Comparison of ENCODE assay signal across 20 cellular contexts in genomic region chr10:97078280-97079156, GRCh38.
"Had no signal": no experiment of that assay in that cellular context is flagged by ENCODE, and none has a peak within 500 bp of the region (broad histone marks: within the 10 kb centered on the region; RNA-seq: fewer than 3 reads in every experiment).

No MANE protein-coding gene starts in this region.

- H3K9me3 ChIP-seq: esophagus muscularis mucosa, gastrocnemius medialis, left ventricle myocardium inferior, lower lobe of right lung, sigmoid colon, thoracic aorta, transverse colon had no signal

- FAIRE-seq: keratinocyte had no signal

- H3K4me1 ChIP-seq: gastrocnemius medialis, left ventricle myocardium inferior, lower lobe of right lung, sigmoid colon, transverse colon had no signal

- H3K4me3 Mint-ChIP-seq: immature natural killer cell; memory B cell; mesothelial cell of epicardium; natural killer cell treated with Interleukin-12 subunit alpha and Interleukin-12 subunit beta and Interleukin-15 and Interleukin-18, amount 100 ng/mL, for 72 hours; stimulated activated naive B cell treated with anti-CD40 and anti-IgM and Interleukin-4, amounts not matched to agents 10 μg/mL and 1 μg/mL and 100 μg/mL, for 72 hours; stimulated activated naive CD8-positive, alpha-beta T cell treated with anti-CD3 and anti-CD28 coated beads, Interleukin-15, amount 100 ng/mL, for 72 hours had no signal

- H3K27me3 ChIP-seq: gastrocnemius medialis had no signal

- H3K27ac ChIP-seq: epithelial cell of prostate, esophagus muscularis mucosa, gastrocnemius medialis, left ventricle myocardium inferior, lower lobe of right lung, sigmoid colon, skin epidermis, thoracic aorta, transverse colon had no signal

- H3K9me3 Mint-ChIP-seq: immature natural killer cell; memory B cell; mesothelial cell of epicardium; natural killer cell treated with Interleukin-12 subunit alpha and Interleukin-12 subunit beta and Interleukin-15 and Interleukin-18, amount 100 ng/mL, for 72 hours; stimulated activated naive B cell treated with anti-CD40 and anti-IgM and Interleukin-4, amounts not matched to agents 10 μg/mL and 1 μg/mL and 100 μg/mL, for 72 hours; stimulated activated naive CD8-positive, alpha-beta T cell treated with anti-CD3 and anti-CD28 coated beads, Interleukin-15, amount 100 ng/mL, for 72 hours had no signal

- DNase-seq: effector memory CD4-positive, alpha-beta T cell; gastrocnemius medialis; glutamatergic neuron; immature natural killer cell; left ventricle myocardium inferior; lower lobe of right lung; sigmoid colon; stimulated activated CD4-positive, alpha-beta T cell treated with anti-CD3 and anti-CD28 coated beads, Interleukin-2, amount 100 ng/mL, for 24 hours; stimulated activated CD4-positive, alpha-beta T cell treated with anti-CD3 and anti-CD28 coated beads, Interleukin-4, amount 100 ng/mL, for 4 hours; stimulated activated naive B cell treated with anti-CD40 and anti-IgM and Interleukin-4, amounts not matched to agents 10 μg/mL and 1 μg/mL and 100 μg/mL, for 72 hours; stimulated activated naive CD8-positive, alpha-beta T cell treated with anti-CD3 and anti-CD28 coated beads, Interleukin-15, amount 100 ng/mL, for 72 hours; transverse colon had no signal

- H3K27ac Mint-ChIP-seq: immature natural killer cell; memory B cell; mesothelial cell of epicardium; natural killer cell treated with Interleukin-12 subunit alpha and Interleukin-12 subunit beta and Interleukin-15 and Interleukin-18, amount 100 ng/mL, for 72 hours; stimulated activated naive B cell treated with anti-CD40 and anti-IgM and Interleukin-4, amounts not matched to agents 10 μg/mL and 1 μg/mL and 100 μg/mL, for 72 hours; stimulated activated naive CD8-positive, alpha-beta T cell treated with anti-CD3 and anti-CD28 coated beads, Interleukin-15, amount 100 ng/mL, for 72 hours had no signal

- ATAC-seq: gastrocnemius medialis; lower lobe of right lung; natural killer cell treated with Interleukin-12 subunit alpha and Interleukin-12 subunit beta and Interleukin-15 and Interleukin-18, amount 100 ng/mL, for 72 hours; stimulated activated naive B cell treated with anti-CD40 and anti-IgM and Interleukin-4, amounts not matched to agents 10 μg/mL and 1 μg/mL and 100 μg/mL, for 72 hours; stimulated activated naive CD8-positive, alpha-beta T cell treated with anti-CD3 and anti-CD28 coated beads, Interleukin-15, amount 100 ng/mL, for 72 hours had no signal

- H3K36me3 Mint-ChIP-seq: immature natural killer cell; memory B cell; mesothelial cell of epicardium; natural killer cell treated with Interleukin-12 subunit alpha and Interleukin-12 subunit beta and Interleukin-15 and Interleukin-18, amount 100 ng/mL, for 72 hours; stimulated activated naive B cell treated with anti-CD40 and anti-IgM and Interleukin-4, amounts not matched to agents 10 μg/mL and 1 μg/mL and 100 μg/mL, for 72 hours had no signal

- H3K4me3 ChIP-seq: esophagus muscularis mucosa, gastrocnemius medialis, left ventricle myocardium inferior, lower lobe of right lung, sigmoid colon, skin epidermis, thoracic aorta, transverse colon had no signal

- H3K36me3 ChIP-seq: esophagus muscularis mucosa, gastrocnemius medialis, left ventricle myocardium inferior, lower lobe of right lung, sigmoid colon, thoracic aorta, transverse colon had no signal

- H3K4me1 Mint-ChIP-seq: memory B cell; mesothelial cell of epicardium; stimulated activated naive B cell treated with anti-CD40 and anti-IgM and Interleukin-4, amounts not matched to agents 10 μg/mL and 1 μg/mL and 100 μg/mL, for 72 hours; stimulated activated naive CD8-positive, alpha-beta T cell treated with anti-CD3 and anti-CD28 coated beads, Interleukin-15, amount 100 ng/mL, for 72 hours had no signal
